10 cellular contexts compared by ENCODE assay signal in genomic region chr18:36295880-36296301, GRCh38. TPM values are rescaled to one million over a fixed set of nuclear protein-coding genes. Genes with fewer than 3 reads are reported as not detected.
A peak's percentile ranks its signal among the peaks of the same experiment; 100 is the strongest.
DNase-seq lines count a peak whose midpoint lies in the region; ATAC-seq and TF ChIP-seq lines count a peak whose summit lies in the region.
"Had no signal": no experiment of that assay in that cellular context is flagged by ENCODE, and none has a peak within 500 bp of the region (broad histone marks: within the 10 kb centered on the region; RNA-seq: fewer than 3 reads in every experiment).

No MANE protein-coding gene starts in this region.

- ATAC-seq in HG02840 (IDR thresholded peaks at IDR 0.05; ENCODE audit: low FRiP score, unreplicated experiment) (no peak), GM18858 (IDR thresholded peaks at IDR 0.05; ENCODE audit: unreplicated experiment) (no peak)

- H3K9me2 ChIP-seq in GM23248 (ENCODE audit: insufficient read depth) = no peaks in the 10 kb centered on the region

- H3F3A ChIP-seq in GM23248 (ENCODE audit: insufficient read depth) = peaks cover 29% of the 10 kb centered on the region

- H3K79me2 ChIP-seq in GM23248 (ENCODE audit: insufficient read depth) = peaks cover 23% of the 10 kb centered on the region

- H3K36me3 ChIP-seq in GM23248 (ENCODE audit: low read depth) = no peaks in the 10 kb centered on the region
- H3K36me3 ChIP-seq in left ventricle myocardium inferior = no peaks in the 10 kb centered on the region
- H3K36me3 ChIP-seq in skeletal muscle satellite cell (ENCODE audit: insufficient read depth, low read length) = no peaks in the 10 kb centered on the region

- H3K4me1 ChIP-seq in GM23248 (ENCODE audit: insufficient read depth) (peaks cover 16% of the 10 kb centered on the region), left ventricle myocardium inferior (peaks cover 37% of the 10 kb centered on the region), skeletal muscle satellite cell (ENCODE audit: control insufficient read depth, insufficient read depth, low read length) (peaks cover 6% of the 10 kb centered on the region)

- H3K9ac ChIP-seq in GM23248 = peak overlapping the region; percentile 80
- no peak overlapping the region for H3K9ac ChIP-seq in skeletal muscle satellite cell (ENCODE audit: low read depth, low read length)

- 50 to 73% methylated on average over 20 to 21 of the region's 21 CpGs for WGBS in GM23248 (ENCODE audit: low coverage in 1 of 2, low lambda C conversion rate in 2 of 2, missing lambda C conversion rate in 2 of 2), 2 experiments

- H3K4me3 ChIP-seq in GM23248 (peak overlapping the region; percentile 87), left ventricle myocardium inferior (peak overlapping the region; percentile 89), skeletal muscle satellite cell (ENCODE audit: low read length) (no peak overlapping the region)

- H3K27me3 ChIP-seq in GM23248 (replicated peaks; ENCODE audit: insufficient read depth) (no peaks in the 10 kb centered on the region), left ventricle myocardium inferior (ENCODE audit: low read depth) (peaks cover 44% of the 10 kb centered on the region), skeletal muscle satellite cell (ENCODE audit: control insufficient read depth, insufficient read depth, low read length) (peaks cover 3% of the 10 kb centered on the region)

- peak overlapping the region; percentile 83; the same call in 1 of the 2 replicates for H2AFZ ChIP-seq in GM23248

- no peaks in the 10 kb centered on the region for H4K20me1 ChIP-seq in GM23248 (ENCODE audit: insufficient read depth)

- intact Hi-C loops in left ventricle myocardium inferior (cut with micrococcal nuclease) = loop anchor here (5.0 kb wide), 1 partner anchor 276 kb away; no protein-coding TSS in a partner anchor

- H3K27ac ChIP-seq in GM23248 = peak overlapping the region; percentile 63; the same call in 1 of the 2 replicates
- H3K27ac ChIP-seq in left ventricle myocardium inferior (replicated peaks) = no peak overlapping the region

- no peaks in the 10 kb centered on the region for H3K9me3 ChIP-seq in GM23248 (ENCODE audit: low read depth)
- no peaks in the 10 kb centered on the region for H3K9me3 ChIP-seq in left ventricle myocardium inferior (replicated peaks)
- no peaks in the 10 kb centered on the region for H3K9me3 ChIP-seq in skeletal muscle satellite cell (replicated peaks; ENCODE audit: low read length)

- H3K4me2 ChIP-seq in GM23248 (ENCODE audit: unreplicated experiment) (peak overlapping the region; percentile 75), skeletal muscle satellite cell (ENCODE audit: low read length) (peak overlapping the region; percentile 86)

- peak; percentile 31 for DNase-seq in GM23248
- peak; percentile 47 for DNase-seq in SK-N-DZ (ENCODE audit: low spot score)
- DNase-seq in left ventricle myocardium inferior = no peak
- no peak for DNase-seq in T-helper 2 cell
- DNase-seq: central memory CD4-positive, alpha-beta T cell; T-cell had no signal

- no peak for TF ChIP-seq CTCF in left ventricle myocardium inferior (IDR thresholded peaks at IDR 0.05; ENCODE audit: borderline replicate concordance)

- in situ Hi-C loops in GM23248 (cut with MboI) = no loop called here

RNA-seq across cellular contexts. Expression of gene FHOD3, which starts 1.6 kb away (rescaled TPM):
- total RNA-seq in GM23248 (2014; rRNA removed; shearing (Covaris generic)) = 10.1 and 13.5 TPM in 2 replicates
- 1.4 and 1.6 TPM in 2 replicates for polyA plus RNA-seq in GM23248 (2016; fragmentation: Nextera tagmentation; extraction: Ambion mirVana)
- polyA plus RNA-seq in SK-N-DZ (2014; cell fraction: cytosol; rRNA removed) = 41.1 and 43.7 TPM in 2 replicates
- polyA plus RNA-seq in SK-N-DZ (2014; cell fraction: nucleus; rRNA removed) = 24.2 and 44.3 TPM in 2 replicates
- 346 TPM for total RNA-seq in left ventricle myocardium inferior
- 4.6 and 7.9 TPM in 2 replicates for total RNA-seq in skeletal muscle satellite cell (2012; rRNA removed)
- polyA plus RNA-seq: CD14-positive monocyte had no signal

Comparison
In these comparisons a context has a peak if more than half of its experiments do, and no peak if none do; other contexts are left out.
1. DNase-seq: peak in GM23248 (single experiment) and SK-N-DZ (single experiment); none in left ventricle myocardium inferior (single experiment) and T-helper 2 cell (0 of 5).
2. RNA of gene FHOD3, which starts 1.6 kb away (total RNA-seq): 346 TPM in left ventricle myocardium inferior (single experiment); 10.1 to 13.5 TPM in GM23248; every median in the first group is over 10 times any median in the second.